9 cellular contexts compared by ENCODE assay signal in genomic region chr17:32504166-32504990, GRCh38. TPM values are rescaled to one million over a fixed set of nuclear protein-coding genes. Genes with fewer than 3 reads are reported as not detected.
DNase-seq lines count a peak whose midpoint lies in the region; ATAC-seq and TF ChIP-seq lines count a peak whose summit lies in the region.
"Had no signal": no experiment of that assay in that cellular context is flagged by ENCODE, and none has a peak within 500 bp of the region (broad histone marks: within the 10 kb centered on the region; RNA-seq: fewer than 3 reads in every experiment).

No MANE protein-coding gene starts in this region.

- H3K4me1 Mint-ChIP-seq in CD4-positive, alpha-beta T cell (ENCODE audit: low read depth), result peaks cover 82% of the 10 kb centered on the region
- H3K4me1 Mint-ChIP-seq in GM23338 (peaks cover 13% of the 10 kb centered on the region), nephron (peaks cover 46% of the 10 kb centered on the region)
- H3K4me1 Mint-ChIP-seq in activated naive CD4-positive, alpha-beta T cell treated with anti-CD3 and anti-CD28 coated beads, Interleukin-2, amount 10 ng/mL, durations not matched to agents 7 days and 5 days, result peaks cover 65% of the 10 kb centered on the region

- peak overlapping the region; percentile 98 for H3K27ac Mint-ChIP-seq in CD4-positive, alpha-beta T cell
- H3K27ac Mint-ChIP-seq in GM23338, result peak overlapping the region; percentile 44; the same call in 1 of the 2 replicates
- peak overlapping the region; percentile 100 for H3K27ac Mint-ChIP-seq in activated naive CD4-positive, alpha-beta T cell treated with anti-CD3 and anti-CD28 coated beads, Interleukin-2, amount 10 ng/mL, durations not matched to agents 7 days and 5 days
- peak overlapping the region; percentile 44 to 74 (median 66) for H3K27ac Mint-ChIP-seq in nephron

- no peak overlapping the region for H2AFZ ChIP-seq in GM23338

- no peak for TF ChIP-seq POLR2A in uterus (IDR thresholded peaks at IDR 0.05)

- H3K79me2 ChIP-seq in GM23338 (replicated peaks; ENCODE audit: insufficient read depth), result no peaks in the 10 kb centered on the region

- DNase-seq in CD4-positive, alpha-beta T cell, result peak in 3 of 10 experiments; percentile 21 to 42 (median 31)
- DNase-seq in GM23338 (ENCODE audit: low spot score) (no peak), uterus (no peak), NCI-H1417 (lab: John Stamatoyannopoulos, UW) (no peak)
- peak; percentile 49 for DNase-seq in activated naive CD4-positive, alpha-beta T cell treated with anti-CD3 and anti-CD28 coated beads, Interleukin-2, amount 10 ng/mL, durations not matched to agents 7 days and 5 days
- no peak for DNase-seq in stimulated activated CD4-positive, alpha-beta T cell treated with anti-CD3 and anti-CD28 coated beads, Interleukin-1b, Interleukin-23, amount 100 ng/mL, for 48 hours
- no peak for DNase-seq in central memory CD4-positive, alpha-beta T cell
- DNase-seq: NCI-H2171 had no signal

- ATAC-seq in CD4-positive, alpha-beta T cell (ENCODE audit: poor library complexity), result no peak
- peak; percentile 28; the same call in 2 of the 3 replicates for ATAC-seq in GM23338

- H3K36me3 ChIP-seq in GM23338 (ENCODE audit: insufficient read depth), result no peaks in the 10 kb centered on the region
- no peaks in the 10 kb centered on the region for H3K36me3 ChIP-seq in uterus

- H3F3A ChIP-seq in GM23338 (replicated peaks; ENCODE audit: low read depth), result no peaks in the 10 kb centered on the region

- H3K9me3 ChIP-seq in CD4-positive, alpha-beta T cell (ENCODE audit: control insufficient read depth, low read length), result no peaks in the 10 kb centered on the region
- H3K9me3 ChIP-seq in uterus, result no peaks in the 10 kb centered on the region

- intact Hi-C loops in CD4-positive, alpha-beta T cell (cut with DNase I, micrococcal nuclease), result loop anchor here in 1 of 2 experiments (5.0 kb wide), 1 partner anchor 103 kb away; no protein-coding TSS in a partner anchor
- intact Hi-C loops in uterus (cut with DNase I; ENCODE audit: low total_unique reads), result no loop called here

- H3K4me1 ChIP-seq in GM23338 (ENCODE audit: insufficient read depth) (no peaks in the 10 kb centered on the region), uterus (no peaks in the 10 kb centered on the region)

- no peaks in the 10 kb centered on the region for H3K27me3 Mint-ChIP-seq in CD4-positive, alpha-beta T cell
- H3K27me3 Mint-ChIP-seq in GM23338 (ENCODE audit: insufficient read depth, low read depth, poor library complexity) (peaks cover 6% of the 10 kb centered on the region), nephron (ENCODE audit: low read depth) (no peaks in the 10 kb centered on the region)
- no peaks in the 10 kb centered on the region for H3K27me3 Mint-ChIP-seq in activated naive CD4-positive, alpha-beta T cell treated with anti-CD3 and anti-CD28 coated beads, Interleukin-2, amount 10 ng/mL, durations not matched to agents 7 days and 5 days

- peak overlapping the region; percentile 64 for H3K4me3 Mint-ChIP-seq in CD4-positive, alpha-beta T cell
- H3K4me3 Mint-ChIP-seq in GM23338, result no peak overlapping the region
- H3K4me3 Mint-ChIP-seq in activated naive CD4-positive, alpha-beta T cell treated with anti-CD3 and anti-CD28 coated beads, Interleukin-2, amount 10 ng/mL, durations not matched to agents 7 days and 5 days, result peak overlapping the region; percentile 52
- peak overlapping the region in 1 of 3 experiments; percentile 63 for H3K4me3 Mint-ChIP-seq in nephron

- TF ChIP-seq CTCF in CD4-positive, alpha-beta T cell (IDR thresholded peaks at IDR 0.05), result no peak
- no peak for TF ChIP-seq CTCF in GM23338 (conservative IDR thresholded peaks at IDR 0.05; ENCODE audit: low read depth in 2 of 2)
- no peak for TF ChIP-seq CTCF in nephron (IDR thresholded peaks at IDR 0.05; ENCODE audit: unreplicated experiment in 3 of 3)
- no peak for TF ChIP-seq CTCF in uterus (IDR thresholded peaks at IDR 0.05)

- no peaks in the 10 kb centered on the region for H3K27me3 ChIP-seq in CD4-positive, alpha-beta T cell (ENCODE audit: control insufficient read depth, insufficient read depth, low read length)
- H3K27me3 ChIP-seq in GM23338 (ENCODE audit: insufficient read depth) (no peaks in the 10 kb centered on the region), uterus (no peaks in the 10 kb centered on the region)

- CTCF ChIA-PET in CD4-positive, alpha-beta T cell (lab: Charles Lee), result interaction anchor here (0.9 to 1.4 kb wide), 2 partner anchors 8 to 12 kb away, joined by 3 read pairs; no protein-coding TSS in a partner anchor
- CTCF ChIA-PET in activated naive CD4-positive, alpha-beta T cell treated with anti-CD3 and anti-CD28 coated beads, Interleukin-2, amount 10 ng/mL, durations not matched to agents 7 days and 5 days (lab: Charles Lee), result interaction anchor here (1.3 to 2.6 kb wide), 3 partner anchors 13 to 19 kb away, joined by 4 to 8 read pairs (median 6); no protein-coding TSS in a partner anchor

- no peak overlapping the region for H3K4me3 ChIP-seq in GM23338
- no peak overlapping the region for H3K4me3 ChIP-seq in uterus

- H3K9me3 Mint-ChIP-seq in CD4-positive, alpha-beta T cell, result no peaks in the 10 kb centered on the region
- H3K9me3 Mint-ChIP-seq in GM23338 (no peaks in the 10 kb centered on the region; the same call in 2 of the 3 replicates), nephron (peaks cover 2% of the 10 kb centered on the region)
- no peaks in the 10 kb centered on the region for H3K9me3 Mint-ChIP-seq in activated naive CD4-positive, alpha-beta T cell treated with anti-CD3 and anti-CD28 coated beads, Interleukin-2, amount 10 ng/mL, durations not matched to agents 7 days and 5 days

- no peaks in the 10 kb centered on the region for H3K9me2 ChIP-seq in GM23338 (ENCODE audit: insufficient read depth)

- POLR2A ChIA-PET in CD4-positive, alpha-beta T cell (lab: Charles Lee), result interaction anchor here (0.7 to 4.0 kb wide), 6 partner anchors 8 to 20 kb away, joined by 3 to 63 read pairs (median 15); partner anchors contain the start of gene CDK5R1

- H3K27ac ChIP-seq in CD4-positive, alpha-beta T cell (ENCODE audit: low read depth, low read length), result peak overlapping the region; percentile 87
- H3K27ac ChIP-seq in GM23338 (ENCODE audit: low read depth) (no peak overlapping the region), uterus (no peak overlapping the region)

- no peak overlapping the region for H3K4me2 ChIP-seq in GM23338

- no peaks in the 10 kb centered on the region for H4K20me1 ChIP-seq in GM23338 (replicated peaks; ENCODE audit: insufficient read depth)

- H3K36me3 Mint-ChIP-seq in CD4-positive, alpha-beta T cell (ENCODE audit: low read depth), result no peaks in the 10 kb centered on the region
- H3K36me3 Mint-ChIP-seq in GM23338 (ENCODE audit: low read depth), result no peaks in the 10 kb centered on the region
- peaks cover 2% of the 10 kb centered on the region for H3K36me3 Mint-ChIP-seq in activated naive CD4-positive, alpha-beta T cell treated with anti-CD3 and anti-CD28 coated beads, Interleukin-2, amount 10 ng/mL, durations not matched to agents 7 days and 5 days
- no peaks in the 10 kb centered on the region for H3K36me3 Mint-ChIP-seq in nephron (ENCODE audit: low read depth)

RNA-seq across cellular contexts. Expression of gene CDK5R1, which starts 17.6 kb away (rescaled TPM):
- total RNA-seq in CD4-positive, alpha-beta T cell, result 10 to 100 TPM; 21.7 to 22.5 TPM
- 8.7 and 11.6 TPM in 2 replicates for total RNA-seq in GM23338 (2014; rRNA removed; shearing (Covaris generic))
- polyA plus RNA-seq in GM23338 (2016; fragmentation: Nextera tagmentation; extraction: Ambion mirVana), result 4.0 and 4.1 TPM in 2 replicates
- 1 to 10 TPM in 2 of 4 donors, under 1 TPM in 1, not detected in 1; 0.77 to 2.9 (median 1.4) TPM for total RNA-seq in uterus

Comparison
In these comparisons a context has a peak if more than half of its experiments do, and no peak if none do; other contexts are left out.
1. H3K27ac Mint-ChIP-seq: peak in every context shown above with its lines; median percentile 100 in activated naive CD4-positive, alpha-beta T cell treated with anti-CD3 and anti-CD28 coated beads, Interleukin-2, amount 10 ng/mL, durations not matched to agents 7 days and 5 days; 98 in CD4-positive, alpha-beta T cell; 66 in nephron; 44 in GM23338.